In the genomic region with DNA sequence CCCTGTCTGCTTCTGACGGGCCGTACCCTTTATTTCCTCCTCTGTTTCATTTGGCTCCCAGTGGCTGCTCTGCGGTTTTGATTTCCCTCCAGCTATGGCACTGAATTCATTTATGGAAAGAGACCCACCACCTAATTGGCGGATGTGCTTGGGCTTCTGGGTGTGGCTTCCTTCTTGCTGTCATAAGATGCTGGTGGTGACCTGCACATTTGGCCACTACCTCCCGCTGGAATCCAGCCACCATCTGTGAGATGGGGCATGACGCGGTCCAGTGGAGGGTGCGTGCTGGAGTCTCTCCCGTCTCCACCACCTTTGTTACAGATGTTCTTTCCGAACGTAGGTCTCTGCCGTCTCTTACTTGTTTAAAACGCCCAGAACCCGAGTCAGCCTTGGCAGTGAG, we compare ENCODE assay signal across 25 cellular contexts.
"Had no signal": no experiment of that assay in that cellular context is flagged by ENCODE, and none has a peak within 500 bp of the region (broad histone marks: within the 10 kb centered on the region; RNA-seq: fewer than 3 reads in every experiment).

No MANE protein-coding gene starts in this region.

- H3K4me1 ChIP-seq: left ventricle myocardium inferior, psoas muscle, right atrium auricular region had no signal

- H3K27me3 ChIP-seq: cardiac muscle cell, ovary, right atrium auricular region, tibial artery had no signal

- H3K9me3 ChIP-seq: left ventricle myocardium inferior, ovary, psoas muscle, right atrium auricular region, tibial artery had no signal

- H3K4me3 ChIP-seq: cardiac muscle cell, left ventricle myocardium inferior, ovary, psoas muscle, right atrium auricular region, tibial artery had no signal

- DNase-seq: activated CD4-positive, alpha-beta T cell treated with anti-CD3 and anti-CD28 coated beads for 1 hour; activated CD4-positive, alpha-beta T cell treated with anti-CD3 and anti-CD28 coated beads, Interleukin-2, amount 50 U/mL, for 1 hour; activated CD8-positive, alpha-beta T cell treated with anti-CD3 and anti-CD28 coated beads, Interleukin-2, amount 10 ng/mL, durations not matched to agents 7 days and 5 days; activated naive CD4-positive, alpha-beta T cell treated with anti-CD3 and anti-CD28 coated beads for 36 hours; activated naive CD8-positive, alpha-beta T cell treated with anti-CD3 and anti-CD28 coated beads, Interleukin-2, amount 10 ng/mL, durations not matched to agents 7 days and 5 days; activated T-cell treated with anti-CD3 and anti-CD28 coated beads, Interleukin-2, amount 50 U/mL, for 1 hour; amniotic stem cell; cortex of kidney; endodermal cell; glutamatergic neuron; hippocampal formation; left ventricle myocardium inferior; midbrain; natural killer cell; ovary; psoas muscle; stimulated activated CD4-positive, alpha-beta T cell treated with anti-CD3 and anti-CD28 coated beads, Interleukin-12 subunit alpha, Interleukin-12 subunit beta, amount 100 ng/mL, for 4 hours; stimulated activated CD4-positive, alpha-beta T cell treated with anti-CD3 and anti-CD28 coated beads, Interleukin-4, amount 100 ng/mL, for 4 hours; stimulated activated naive CD8-positive, alpha-beta T cell treated with anti-CD3 and anti-CD28 coated beads, Interleukin-15, Interleukin-2, amounts not matched to agents 100 U/mL and 50 U/mL, for 24 hours; substantia nigra; T-cell; tibial artery; WERI-Rb-1 had no signal

- ATAC-seq: activated CD8-positive, alpha-beta T cell treated with anti-CD3 and anti-CD28 coated beads, Interleukin-2, amount 10 ng/mL, durations not matched to agents 7 days and 5 days; natural killer cell; psoas muscle; stimulated activated naive CD8-positive, alpha-beta T cell treated with anti-CD3 and anti-CD28 coated beads, Interleukin-15, Interleukin-2, amounts not matched to agents 100 U/mL and 50 U/mL, for 24 hours; T-cell had no signal

- H3K27ac ChIP-seq: cardiac muscle cell, left ventricle myocardium inferior, ovary, psoas muscle, right atrium auricular region, tibial artery, WERI-Rb-1 had no signal

- H3K36me3 ChIP-seq: cardiac muscle cell, left ventricle myocardium inferior, ovary, right atrium auricular region, WERI-Rb-1 had no signal
